8 cellular contexts compared by ENCODE assay signal in the genomic region with DNA sequence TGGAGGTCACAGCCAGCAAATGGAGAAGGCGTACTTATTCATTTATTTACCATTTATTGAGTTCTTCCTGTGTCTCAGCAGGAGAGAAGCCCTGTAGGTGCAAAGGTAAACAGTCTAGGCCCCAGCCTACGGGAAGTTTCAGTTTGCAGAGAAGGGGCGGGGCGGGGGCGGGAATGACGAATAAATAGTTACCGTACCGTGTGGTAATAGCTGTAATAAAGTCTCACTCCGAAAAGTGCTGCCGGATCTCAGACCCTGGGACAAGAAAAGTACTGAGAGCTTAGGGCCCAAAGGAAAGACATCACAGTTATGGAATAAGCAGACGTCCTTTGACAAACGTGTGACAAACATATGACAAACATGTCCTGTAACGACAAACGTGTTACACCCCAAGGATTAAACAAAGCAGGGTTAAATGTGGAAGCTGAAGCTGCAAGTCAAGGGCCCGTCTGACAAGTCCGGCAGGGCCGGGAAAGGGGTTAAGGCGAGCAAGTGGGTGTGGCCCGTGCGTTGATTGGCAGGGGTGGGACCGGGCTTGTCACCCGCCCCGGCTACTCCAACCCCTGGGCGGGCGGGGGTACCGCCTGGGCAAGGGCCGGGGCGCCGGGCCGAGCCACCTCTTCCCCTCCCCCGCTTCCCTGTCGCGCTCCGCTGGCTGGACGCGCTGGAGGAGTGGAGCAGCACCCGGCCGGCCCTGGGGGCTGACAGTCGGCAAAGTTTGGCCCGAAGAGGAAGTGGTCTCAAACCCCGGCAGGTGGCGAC. TPM values are rescaled to one million over a fixed set of nuclear protein-coding genes. Genes with fewer than 3 reads are reported as not detected.
DNase-seq lines count a peak whose midpoint lies in the region; ATAC-seq and TF ChIP-seq lines count a peak whose summit lies in the region.

Gene LRP10, plus strand, starts transcription at position 541 of the 762 bp plus-strand sequence. CDS start 564 bp downstream, outside the sequence.

- no TSS peak for BruUV-seq in Panc1 (replicated peaks; lab: Mats Ljungman, UMichigan)

- no peaks in the 10 kb centered on the region for H3K27me3 ChIP-seq in Panc1 (ENCODE audit: control insufficient read depth, insufficient read depth, low read length)
- H3K27me3 ChIP-seq in naive thymus-derived CD4-positive, alpha-beta T cell (ENCODE audit: control insufficient read depth in 2 of 2, insufficient read depth in 2 of 2, low read length in 2 of 2), result no peaks in the 10 kb centered on the region

- H3K4me3 Mint-ChIP-seq in naive thymus-derived CD4-positive, alpha-beta T cell, result peak within 1 kb of the TSS; percentile 87 to 98 (median 95)

- no peak for TF ChIP-seq CTCF in Panc1 (IDR thresholded peaks at IDR 0.05)

- H3K4me3 ChIP-seq in Panc1 (ENCODE audit: low read depth in 2 of 2, low read length in 2 of 2), result peak within 1 kb of the TSS; percentile 67 to 84
- peak within 1 kb of the TSS; percentile 72 for H3K4me3 ChIP-seq in naive thymus-derived CD4-positive, alpha-beta T cell (ENCODE audit: low read length)

- peak within 1 kb of the TSS; percentile 97 to 99 (median 98) for H3K27ac Mint-ChIP-seq in naive thymus-derived CD4-positive, alpha-beta T cell

- H3K4me1 ChIP-seq in Panc1 (ENCODE audit: control insufficient read depth, insufficient read depth, low read length), result peaks cover 8% of the 10 kb centered on the region; the same call in 1 of the 2 replicates
- H3K4me1 ChIP-seq in naive thymus-derived CD4-positive, alpha-beta T cell (ENCODE audit: control insufficient read depth in 2 of 2, insufficient read depth in 2 of 2, low read length in 2 of 2), result peaks cover 20 to 33% of the 10 kb centered on the region in 2 donors

- POLR2A ChIA-PET in Panc1 (lab: Charles Lee), result interaction anchor here (0.5 kb wide), 1 partner anchor 48 kb away, joined by 5 read pairs; no protein-coding TSS in a partner anchor
- POLR2A ChIA-PET in naive thymus-derived CD4-positive, alpha-beta T cell (lab: Charles Lee), result interaction anchor here (0.7 to 8.6 kb wide), 20 partner anchors 9 to 315 kb away, joined by 3 to 145 read pairs (median 4); partner anchors contain the start of genes ACIN1, C14orf119, DAD1 and MRPL52

- in situ Hi-C loops in Panc1 (cut with HindIII; ENCODE audit: low pct_unique_long_range_greater_than_20kb, low sequenced_read_pairs), result no loop called here

- peaks cover 30 to 52% (median 37%) of the 10 kb centered on the region in 7 donors for H3K4me1 Mint-ChIP-seq in naive thymus-derived CD4-positive, alpha-beta T cell

- DNase-seq in DMS153 treated with DMSO at 0.1 percent for 48 hours (lab: John Stamatoyannopoulos, UW; ENCODE audit: unreplicated experiment) (peak; percentile 90), HuH-7.5 (ENCODE audit: low spot score) (peak; percentile 86), Panc1 (ENCODE audit: low read depth, low spot score) (peak; percentile 86), activated T-helper 1 cell treated with Interleukin-2 at 50 U/mL for 16 hours (ENCODE audit: low read depth) (peak; percentile 61), fibroblast of gingiva (ENCODE audit: low read depth) (peak; percentile 90)
- DNase-seq in naive thymus-derived CD4-positive, alpha-beta T cell, result peak; percentile 59 to 82 (median 73)
- DNase-seq in stimulated activated naive CD4-positive, alpha-beta T cell treated with Interleukin-2 at 50 U/mL for 16 hours (lab: John Stamatoyannopoulos, UW), result peak; percentile 80

- H3K9me3 ChIP-seq in Panc1 (ENCODE audit: control insufficient read depth, insufficient read depth, low read depth, low read length), result no peaks in the 10 kb centered on the region
- H3K9me3 ChIP-seq in naive thymus-derived CD4-positive, alpha-beta T cell (ENCODE audit: control insufficient read depth in 2 of 3, low read length in 3 of 3), result no peaks in the 10 kb centered on the region

- intact Hi-C loops in Panc1 (cut with micrococcal nuclease; ENCODE audit: unreplicated experiment), result no loop called here
- intact Hi-C loops in naive thymus-derived CD4-positive, alpha-beta T cell (cut with micrococcal nuclease), result loop anchor here (1.0 to 5.0 kb wide), 14 partner anchors 13 to 450 kb away; partner anchors contain the start of genes DAD1 (in 2 of the 2), MRPL52 (in 2 of the 2), OXA1L (in 2 of the 2) and RBM23 (in 2 of the 2)

- ATAC-seq in GM21529 (IDR thresholded peaks at IDR 0.05; ENCODE audit: unreplicated experiment), result peak; percentile 84
- ATAC-seq in Panc1, result peak; percentile 96
- peak; percentile 86 for ATAC-seq in naive thymus-derived CD4-positive, alpha-beta T cell

- peaks cover 4 to 22% (median 12%) of the 10 kb centered on the region in 5 donors for H3K36me3 Mint-ChIP-seq in naive thymus-derived CD4-positive, alpha-beta T cell

- no peaks in the 10 kb centered on the region for H3K9me3 Mint-ChIP-seq in naive thymus-derived CD4-positive, alpha-beta T cell

- CTCF ChIA-PET in Panc1 (lab: Charles Lee), result no interaction called here
- CTCF ChIA-PET in naive thymus-derived CD4-positive, alpha-beta T cell (lab: Charles Lee), result interaction anchor here (0.7 to 5.2 kb wide), 11 partner anchors 13 to 315 kb away, joined by 3 to 75 read pairs (median 5); partner anchors contain the start of gene REM2

- H3K36me3 ChIP-seq in Panc1 (ENCODE audit: control insufficient read depth, insufficient read depth, low read length), result no peaks in the 10 kb centered on the region; the same call in 1 of the 2 replicates
- H3K36me3 ChIP-seq in naive thymus-derived CD4-positive, alpha-beta T cell (ENCODE audit: control insufficient read depth in 2 of 3, insufficient read depth in 3 of 3, low read length in 3 of 3), result peaks cover 15 to 44% (median 24%) of the 10 kb centered on the region in 3 experiments

- H3K27ac ChIP-seq in Panc1 (ENCODE audit: low read length), result peak within 1 kb of the TSS; percentile 80
- H3K27ac ChIP-seq in naive thymus-derived CD4-positive, alpha-beta T cell (ENCODE audit: low read depth, low read length), result peak within 1 kb of the TSS; percentile 86

- H3K27me3 Mint-ChIP-seq in naive thymus-derived CD4-positive, alpha-beta T cell, result no peaks in the 10 kb centered on the region

RNA-seq across cellular contexts. Expression of gene LRP10, which starts in this region (rescaled TPM):
- 78.3 TPM for total RNA-seq in Panc1 (2021; ENCODE audit: unreplicated experiment)
- 156 TPM for polyA plus RNA-seq in Panc1 (2012; ENCODE audit: insufficient read length)
- total RNA-seq in naive thymus-derived CD4-positive, alpha-beta T cell, result 10 to 100 TPM; 55.5 to 76.1 (median 72.3) TPM
- 100 to 1,000 TPM in 1 of 2 donors, 10 to 100 TPM in 1; 68.0 to 103 TPM for polyA plus RNA-seq in naive thymus-derived CD4-positive, alpha-beta T cell

Comparison
In these comparisons a context has a peak if more than half of its experiments do, and no peak if none do; other contexts are left out.
1. Peak in every context shown above with its lines: DNase-seq, ATAC-seq, H3K4me3 ChIP-seq and H3K27ac ChIP-seq.